In genomic region chr12:109356586-109356985, GRCh38 we compare ENCODE assay signal across 17 cellular contexts.
"Had no signal": no experiment of that assay in that cellular context is flagged by ENCODE, and none has a peak within 500 bp of the region (broad histone marks: within the 10 kb centered on the region; RNA-seq: fewer than 3 reads in every experiment).

No MANE protein-coding gene starts in this region.

- H3K4me3 ChIP-seq: PC-9 had no signal

- ATAC-seq: activated T-cell treated with anti-CD3 and anti-CD28 coated beads, Interleukin-2, amount 50 U/mL, for 4 hours; T-helper 17 cell had no signal

- H3K4me2 ChIP-seq: PC-9 had no signal

- DNase-seq: activated B cell treated with CpG ODN at 0.5 μM for 24 hours; activated CD4-positive, alpha-beta T cell treated with anti-CD3 and anti-CD28 coated beads for 1 hour; activated CD4-positive, alpha-beta T cell treated with anti-CD3 and anti-CD28 coated beads, Interleukin-2, amount 10 ng/mL, durations not matched to agents 24 days and 14 days; activated CD4-positive, alpha-beta T cell treated with anti-CD3 and anti-CD28 coated beads, Interleukin-2, amount 50 U/mL, for 48 hours; activated CD8-positive, alpha-beta memory T cell treated with anti-CD3 and anti-CD28 coated beads for 24 hours; activated gamma-delta T cell; activated naive CD4-positive, alpha-beta T cell treated with anti-CD3 and anti-CD28 coated beads for 36 hours; activated T-cell treated with anti-CD3 and anti-CD28 coated beads, Interleukin-2, amount 50 U/mL, for 4 hours; amygdala; cortex of kidney; NCI-H1436; NCI-H187 treated with DMSO at 0.1 percent for 48 hours; NCI-H2081 treated with DMSO at 0.1 percent for 48 hours; PC-9; SIG-M5; T-helper 17 cell; T-helper 9 cell had no signal

- H2AFZ ChIP-seq: PC-9 had no signal
